8 cellular contexts compared by ENCODE assay signal in the genomic region with DNA sequence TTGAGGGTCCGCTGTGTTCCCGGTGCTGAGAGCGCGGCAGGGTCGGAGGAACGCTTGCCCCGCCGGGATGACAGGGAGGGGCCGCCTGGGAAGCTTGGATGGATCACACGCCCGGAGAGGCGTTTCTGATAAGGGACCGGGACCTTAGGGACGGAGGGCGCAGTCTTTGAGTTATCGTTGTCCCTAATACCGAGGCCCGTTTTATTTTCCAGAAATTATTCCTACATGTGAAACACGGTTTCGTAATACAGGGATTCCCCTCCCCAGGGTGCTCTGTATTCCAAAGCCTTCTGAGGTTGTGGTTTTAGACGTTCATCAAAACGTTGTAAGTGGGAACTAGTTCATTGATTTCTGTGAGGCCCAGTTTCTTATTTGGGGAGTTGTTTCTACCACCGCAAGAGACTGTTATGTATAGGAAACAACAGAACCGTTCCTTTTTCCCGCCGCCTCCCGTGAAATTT. TPM values are rescaled to one million over a fixed set of nuclear protein-coding genes. Genes with fewer than 3 reads are reported as not detected.
DNase-seq lines count a peak whose midpoint lies in the region; ATAC-seq, FAIRE-seq and TF ChIP-seq lines count a peak whose summit lies in the region.

No MANE protein-coding gene starts in this region.

- ATAC-seq in GM21717 (IDR thresholded peaks at IDR 0.05; ENCODE audit: unreplicated experiment) (peak; percentile 16), HepG2 (peak; percentile 56), GM18505 (IDR thresholded peaks at IDR 0.05; ENCODE audit: unreplicated experiment) (no peak)

- no peak for TF ChIP-seq POLR2A in HepG2 (IDR thresholded peaks at IDR 0.05; ENCODE audit: insufficient read depth in 1 of 2, low read depth in 2 of 2, low read length in 2 of 2)
- no peak for TF ChIP-seq POLR2A in thyroid gland (IDR thresholded peaks at IDR 0.05)
- no peak for TF ChIP-seq POLR2A in GM18505 (IDR thresholded peaks at IDR 0.05; ENCODE audit: borderline replicate concordance, extremely low read depth, insufficient read depth, insufficient read length)

- CTCF ChIA-PET in HepG2 (lab: Yijun Ruan, JAX; ENCODE audit: low intra/inter-chr PET ratio, low total read pairs), result no interaction called here

- POLR2A ChIA-PET in HepG2 (lab: Yijun Ruan, JAX), result interaction anchor here (0.6 to 2.3 kb wide), 8 partner anchors 15 to 245 kb away, joined by 3 to 10 read pairs (median 5); a partner anchor contains a TSS

- BruUV-seq in HepG2 (replicated peaks; lab: Mats Ljungman, UMichigan), result no TSS peak

- no peaks in the 10 kb centered on the region for H3K9me3 ChIP-seq in BE2C
- H3K9me3 ChIP-seq in OCI-LY1 (ENCODE audit: low read length), result no peaks in the 10 kb centered on the region
- H3K9me3 ChIP-seq in colonic mucosa, result no peaks in the 10 kb centered on the region
- no peaks in the 10 kb centered on the region for H3K9me3 ChIP-seq in HepG2 (ENCODE audit: low read length)
- no peaks in the 10 kb centered on the region for H3K9me3 ChIP-seq in thyroid gland

- peaks cover 4% of the 10 kb centered on the region; the same call in 1 of the 2 replicates for H3F3A ChIP-seq in OCI-LY1 (ENCODE audit: insufficient read depth, low read length)

- TF ChIP-seq EP300 in HepG2 (IDR thresholded peaks at IDR 0.05; ENCODE audit: low read depth in 2 of 2, low read length in 2 of 2) (no peak), HepG2 (CRISPR knock-in tag; IDR thresholded peaks at IDR 0.05; ENCODE audit: borderline replicate concordance) (no peak)

- H4K20me1 ChIP-seq in OCI-LY1 (ENCODE audit: insufficient read depth, low read length) (no peaks in the 10 kb centered on the region), HepG2 (ENCODE audit: insufficient read depth, low read length) (0 out of 2 replicates have a peak, but pooled peaks cover 5% of the 10 kb centered on the region)

- H3K4me1 ChIP-seq in BE2C (no peaks in the 10 kb centered on the region; the same call in 1 of the 2 replicates), OCI-LY1 (ENCODE audit: insufficient read depth, low read length, severe bottlenecking) (peaks cover 11% of the 10 kb centered on the region), colonic mucosa (peaks cover 3% of the 10 kb centered on the region), HepG2 (ENCODE audit: insufficient read depth, low read length) (peaks cover 34% of the 10 kb centered on the region), thyroid gland (peaks cover 3 to 5% of the 10 kb centered on the region in 2 donors)

- no peak for TF ChIP-seq RAD21 in HepG2 (CRISPR knock-in tag; IDR thresholded peaks at IDR 0.05)

- H3K4me2 ChIP-seq in OCI-LY1 (ENCODE audit: low read length) (peak overlapping the region; percentile 96), HepG2 (ENCODE audit: low read depth, low read length) (peak overlapping the region; percentile 84)

- no peak for FAIRE-seq in HepG2 (lab: Jason Lieb, UNC)

- no peaks in the 10 kb centered on the region for H3K9me2 ChIP-seq in OCI-LY1 (ENCODE audit: low read depth, low read length)

- DNase-seq in BE2C (peak; percentile 34), colonic mucosa (peak; percentile 55), HepG2 (ENCODE audit: low spot score) (no peak), thyroid gland (peak in 1 of 2 donors; percentile 5), NCI-H2107 treated with DMSO at 0.1 percent for 48 hours (lab: John Stamatoyannopoulos, UW; ENCODE audit: unreplicated experiment) (no peak)

- intact Hi-C loops in colonic mucosa (cut with DNase I), result loop anchor here (10.0 kb wide), 1 partner anchor 93 kb away; a partner anchor contains a TSS
- intact Hi-C loops in HepG2 (cut with micrococcal nuclease; ENCODE audit: unreplicated experiment), result no loop called here
- intact Hi-C loops in thyroid gland (cut with DNase I), result loop anchor here (10.0 kb wide), 1 partner anchor 93 kb away; a partner anchor contains a TSS

- H3K9ac ChIP-seq in OCI-LY1 (ENCODE audit: low read length), result peak overlapping the region; percentile 99
- H3K9ac ChIP-seq in colonic mucosa (ENCODE audit: low read depth in 2 of 2, low read length in 2 of 2), result peak overlapping the region; percentile 76 to 77
- H3K9ac ChIP-seq in HepG2 (ENCODE audit: insufficient read depth, low read depth, low read length), result peak overlapping the region; percentile 98

- peaks cover 8% of the 10 kb centered on the region for H3K79me2 ChIP-seq in OCI-LY1 (ENCODE audit: insufficient read depth, low read length)
- peaks cover 22% of the 10 kb centered on the region for H3K79me2 ChIP-seq in HepG2 (ENCODE audit: insufficient read depth, low read length)

- H3K27ac ChIP-seq in OCI-LY1 (ENCODE audit: low read depth, low read length, poor library complexity, severe bottlenecking), result peak overlapping the region; percentile 54
- peak overlapping the region; percentile 81 for H3K27ac ChIP-seq in colonic mucosa
- H3K27ac ChIP-seq in HepG2 (ENCODE audit: extremely low read length, insufficient read depth, low read length), result peak overlapping the region; percentile 84
- peak overlapping the region in 2 of 3 donors; percentile 67 to 84 for H3K27ac ChIP-seq in thyroid gland

- peak overlapping the region; percentile 92 for H3K4me3 ChIP-seq in BE2C (ENCODE audit: low read depth, low read length)
- H3K4me3 ChIP-seq in OCI-LY1 (ENCODE audit: low read depth, low read length, poor library complexity, severe bottlenecking), result peak overlapping the region; percentile 99
- H3K4me3 ChIP-seq in colonic mucosa, result peak overlapping the region; percentile 71
- H3K4me3 ChIP-seq in HepG2 (replicated peaks in 1 of 3; ENCODE audit: insufficient read depth in 1 of 3, low read depth in 2 of 3, low read length in 3 of 3), result peak overlapping the region; percentile 94 to 96 (median 95)
- H3K4me3 ChIP-seq in thyroid gland (replicated peaks in 1 of 3), result peak overlapping the region; percentile 42 to 83 (median 57)

- no peak for TF ChIP-seq CTCF in BE2C (IDR thresholded peaks at IDR 0.05; ENCODE audit: low read depth, low read length)
- no peak for TF ChIP-seq CTCF in OCI-LY1 (IDR thresholded peaks at IDR 0.05; ENCODE audit: low read length)
- no peak for TF ChIP-seq CTCF in colonic mucosa (IDR thresholded peaks at IDR 0.05)
- no peak for TF ChIP-seq CTCF in HepG2 (CRISPR knock-in tag; IDR thresholded peaks at IDR 0.05)
- TF ChIP-seq CTCF in thyroid gland (IDR thresholded peaks at IDR 0.05), result no peak

- H3K36me3 ChIP-seq in BE2C, result peaks cover 40% of the 10 kb centered on the region
- H3K36me3 ChIP-seq in OCI-LY1 (ENCODE audit: insufficient read depth, low read length), result peaks cover 43% of the 10 kb centered on the region
- H3K36me3 ChIP-seq in colonic mucosa, result no peaks in the 10 kb centered on the region
- peaks cover 10 to 29% of the 10 kb centered on the region in 2 experiments for H3K36me3 ChIP-seq in HepG2 (replicated peaks in 1 of 2; ENCODE audit: control insufficient read depth in 1 of 2, insufficient read depth in 2 of 2, low read length in 2 of 2)
- H3K36me3 ChIP-seq in thyroid gland, result peaks cover 16 to 20% of the 10 kb centered on the region in 2 donors

- in situ Hi-C loops in HepG2 (cut with HindIII; ENCODE audit: extremely low pct_ligation_motif_present, low pct_unique_long_range_greater_than_20kb), result loop anchor here (5.0 kb wide), 1 partner anchor 174 kb away; a partner anchor contains a TSS

- WGBS in HepG2 (ENCODE audit: low lambda C conversion rate), result 2% methylated on average over 10 of the region's 27 CpGs
- 5 to 6% methylated on average over 25 to 27 of the region's 27 CpGs for WGBS in thyroid gland, 2 donors

- H2AFZ ChIP-seq in OCI-LY1 (ENCODE audit: low read length), result 0 out of 2 replicates have a peak overlapping the region, but pooled peaks have one; percentile 54
- H2AFZ ChIP-seq in HepG2 (ENCODE audit: low read length), result no peak overlapping the region

- H3K27me3 ChIP-seq in BE2C (no peaks in the 10 kb centered on the region), OCI-LY1 (ENCODE audit: insufficient read depth, low read length) (no peaks in the 10 kb centered on the region), colonic mucosa (no peaks in the 10 kb centered on the region), HepG2 (ENCODE audit: control insufficient read depth in 1 of 2, insufficient read depth in 2 of 2, low read length in 2 of 2) (no peaks in the 10 kb centered on the region; a peak in 1 of 5 replicates), thyroid gland (no peaks in the 10 kb centered on the region)

RNA-seq across cellular contexts. Expression of a gene that starts 0.7 kb away (rescaled TPM):
- polyA plus RNA-seq in BE2C (2012; ENCODE audit: insufficient read depth, insufficient read length, low read depth), result 357 TPM
- 10 to 100 TPM; 66.7 to 70.8 TPM for total RNA-seq in colonic mucosa
- 332 and 370 TPM in 2 replicates for total RNA-seq in HepG2 (2016; rRNA removed; fragmentation: Illumina TruSeq; extraction: Trizol)
- total RNA-seq in HepG2 (2016; cell fraction: cytosol; rRNA removed; fragmentation: Illumina TruSeq; extraction: Trizol; ENCODE audit: low read depth), result 232 and 234 TPM in 2 replicates
- 325 and 382 TPM in 2 replicates for total RNA-seq in HepG2 (2016; cell fraction: insoluble cytoplasmic fraction; rRNA removed; fragmentation: Illumina TruSeq; extraction: Trizol)
- total RNA-seq in HepG2 (2016; cell fraction: membrane; rRNA removed; fragmentation: Illumina TruSeq; extraction: Trizol), result 226 and 239 TPM in 2 replicates
- 122 and 134 TPM in 2 replicates for total RNA-seq in HepG2 (2016; cell fraction: nucleus; rRNA removed; fragmentation: Illumina TruSeq; extraction: Trizol)
- polyA plus RNA-seq in HepG2 (2011; rRNA removed), result 55.6 and 56.3 TPM in 2 replicates
- polyA plus RNA-seq in HepG2 (2011; cell fraction: cytosol; rRNA removed), result 69.0 and 71.6 TPM in 2 replicates
- 45.1 and 62.3 TPM in 2 replicates for polyA plus RNA-seq in HepG2 (2011; cell fraction: nucleus; rRNA removed)
- 101 and 148 TPM in 2 replicates for polyA plus RNA-seq in HepG2 (2012)
- polyA plus RNA-seq in HepG2 (2016; cell fraction: cytosol; fragmentation: Illumina TruSeq; extraction: Trizol; ENCODE audit: low read depth), result 204 and 221 TPM in 2 replicates
- 280 and 285 TPM in 2 replicates for polyA plus RNA-seq in HepG2 (2016; cell fraction: insoluble cytoplasmic fraction; fragmentation: Illumina TruSeq; extraction: Trizol; ENCODE audit: low read depth)
- 167 and 189 TPM in 2 replicates for polyA plus RNA-seq in HepG2 (2016; cell fraction: membrane; fragmentation: Illumina TruSeq; extraction: Trizol; ENCODE audit: low read depth)
- 174 and 195 TPM in 2 replicates for polyA plus RNA-seq in HepG2 (2016; cell fraction: nucleus; fragmentation: Illumina TruSeq; extraction: Trizol; ENCODE audit: insufficient read depth, low read depth)
- polyA minus RNA-seq in HepG2 (2011; rRNA and poly(A)+ RNA removed; ENCODE audit: low replicate concordance), result 9.5 and 13.1 TPM in 2 replicates
- polyA minus RNA-seq in HepG2 (2011; cell fraction: cytosol; rRNA and poly(A)+ RNA removed), result 36.5 and 37.9 TPM in 2 replicates
- 27.3 and 34.2 TPM in 2 replicates for polyA minus RNA-seq in HepG2 (2011; cell fraction: nucleus; rRNA and poly(A)+ RNA removed)
- total RNA-seq in thyroid gland, result 100 to 1,000 TPM in 2 of 4 donors, 10 to 100 TPM in 2; 70.0 to 111 (median 93.7) TPM

Comparison
In these comparisons a context has a peak if more than half of its experiments do, and no peak if none do; other contexts are left out.
1. DNase-seq: peak in BE2C (single experiment) and colonic mucosa (single experiment); none in HepG2 (single experiment) and NCI-H2107 treated with DMSO at 0.1 percent for 48 hours (single experiment).
2. Peak in every context shown above with its lines, with median percentiles within 50 percentile points of each other: H3K4me3 ChIP-seq, H3K27ac ChIP-seq and H3K9ac ChIP-seq.